ENCODE assay signal across 29 cellular contexts in genomic region chr1:53378061-53378460, GRCh38. TPM values are rescaled to one million over a fixed set of nuclear protein-coding genes. Genes with fewer than 3 reads are reported as not detected.
A peak's percentile ranks its signal among the peaks of the same experiment; 100 is the strongest.
DNase-seq lines count a peak whose midpoint lies in the region; ATAC-seq lines count a peak whose summit lies in the region.
"Had no signal": no experiment of that assay in that cellular context is flagged by ENCODE, and none has a peak within 500 bp of the region (broad histone marks: within the 10 kb centered on the region; RNA-seq: fewer than 3 reads in every experiment).

No MANE protein-coding gene starts in this region.

- no peaks in the 10 kb centered on the region for H3K79me1 ChIP-seq in neuronal stem cell (ENCODE audit: low read depth, low read length)

- peak overlapping the region; percentile 50 for H3K18ac ChIP-seq in neuronal stem cell (ENCODE audit: low read length)

- H3K36me3 Mint-ChIP-seq in activated naive CD4-positive, alpha-beta T cell treated with anti-CD3 and anti-CD28 coated beads, Interleukin-2, amount 10 ng/mL, durations not matched to agents 7 days and 5 days, result no peaks in the 10 kb centered on the region
- H3K36me3 Mint-ChIP-seq: activated naive CD8-positive, alpha-beta T cell; CD8-positive, alpha-beta memory T cell had no signal

- peak overlapping the region; percentile 90 for H3K14ac ChIP-seq in neuronal stem cell (ENCODE audit: low read length)

- H3K9me3 ChIP-seq in neuronal stem cell (replicated peaks in 1 of 2; ENCODE audit: control insufficient read depth in 2 of 2, insufficient read depth in 1 of 2, low read depth in 1 of 2, low read length in 2 of 2), result no peaks in the 10 kb centered on the region
- H3K9me3 ChIP-seq: ascending aorta, left lung, thyroid gland had no signal

- H3K27me3 ChIP-seq in neuronal stem cell (ENCODE audit: control insufficient read depth in 3 of 3, insufficient read depth in 3 of 3, low read depth in 1 of 3, low read length in 3 of 3), result peaks cover 0 to 62% (median 0%) of the 10 kb centered on the region in 3 experiments
- H3K27me3 ChIP-seq: ascending aorta, thyroid gland had no signal

- no peak overlapping the region for H4K8ac ChIP-seq in neuronal stem cell (ENCODE audit: low read depth, low read length)

- no peaks in the 10 kb centered on the region for H3K4me1 Mint-ChIP-seq in activated naive CD4-positive, alpha-beta T cell treated with anti-CD3 and anti-CD28 coated beads, Interleukin-2, amount 10 ng/mL, durations not matched to agents 7 days and 5 days
- H3K4me1 Mint-ChIP-seq: B cell; CD8-positive, alpha-beta memory T cell; stimulated activated naive CD8-positive, alpha-beta T cell treated with anti-CD3 and anti-CD28 coated beads, Interleukin-15, amount 100 ng/mL, for 72 hours had no signal

- CTCF ChIA-PET in activated naive CD4-positive, alpha-beta T cell treated with anti-CD3 and anti-CD28 coated beads, Interleukin-2, amount 10 ng/mL, durations not matched to agents 7 days and 5 days (lab: Charles Lee), result no interaction called here

- H3K9me3 Mint-ChIP-seq in activated naive CD4-positive, alpha-beta T cell treated with anti-CD3 and anti-CD28 coated beads, Interleukin-2, amount 10 ng/mL, durations not matched to agents 7 days and 5 days, result no peaks in the 10 kb centered on the region
- H3K9me3 Mint-ChIP-seq: CD8-positive, alpha-beta memory T cell; neural crest cell; stimulated activated naive CD8-positive, alpha-beta T cell treated with anti-CD3 and anti-CD28 coated beads, Interleukin-15, amount 100 ng/mL, for 72 hours had no signal

- peak overlapping the region; percentile 62 for H2BK15ac ChIP-seq in neuronal stem cell (ENCODE audit: low read length)

- no peak overlapping the region for H3K27ac ChIP-seq in neuronal stem cell (replicated peaks; ENCODE audit: low read length)
- H3K27ac ChIP-seq: ascending aorta, HL-60, left lung, parathyroid adenoma, PC-9, thyroid gland had no signal

- H2BK12ac ChIP-seq in neuronal stem cell (ENCODE audit: low read length), result no peak overlapping the region

- no peak overlapping the region for H2AFZ ChIP-seq in neuronal stem cell (ENCODE audit: low read length)
- H2AFZ ChIP-seq: parathyroid adenoma, PC-9 had no signal

- H3K4me3 Mint-ChIP-seq in activated naive CD4-positive, alpha-beta T cell treated with anti-CD3 and anti-CD28 coated beads, Interleukin-2, amount 10 ng/mL, durations not matched to agents 7 days and 5 days, result no peak overlapping the region
- H3K4me3 Mint-ChIP-seq: activated naive CD8-positive, alpha-beta T cell; B cell; CD8-positive, alpha-beta memory T cell; neural crest cell; stimulated activated naive CD8-positive, alpha-beta T cell treated with anti-CD3 and anti-CD28 coated beads, Interleukin-15, amount 100 ng/mL, for 72 hours had no signal

- no peak overlapping the region for H3K4ac ChIP-seq in neuronal stem cell (ENCODE audit: low read length)

- no peak overlapping the region for H4K91ac ChIP-seq in neuronal stem cell (ENCODE audit: low read depth, low read length, poor library complexity)

- DNase-seq in activated naive CD4-positive, alpha-beta T cell treated with anti-CD3 and anti-CD28 coated beads, Interleukin-2, amount 10 ng/mL, durations not matched to agents 7 days and 5 days, result peak; percentile 17
- DNase-seq in activated naive CD4-positive, alpha-beta T cell treated with anti-CD3 and anti-CD28 coated beads, Interleukin-2, amount 50 U/mL, for 16 hours, result no peak
- DNase-seq in activated CD8-positive, alpha-beta memory T cell treated with anti-CD3 and anti-CD28 coated beads, Interleukin-2, amount 50 U/mL, for 48 hours, result peak; percentile 26
- DNase-seq in neuronal stem cell (ENCODE audit: low spot score), result no peak
- peak; percentile 7 for DNase-seq in ureter (ENCODE audit: low spot score)
- no peak for DNase-seq in GDM1 (lab: John Stamatoyannopoulos, UW)
- DNase-seq in AG08396 (ENCODE audit: low spot score), result no peak
- DNase-seq: activated CD4-positive, alpha-beta T cell treated with anti-CD3 and anti-CD28 coated beads for 4 hours; CD8-positive, alpha-beta memory T cell; DMS153; mesenchymal stem cell; NCI-H2081; NCI-H2227 treated with DMSO at 0.1 percent for 48 hours; NCI-H526 treated with DMSO at 0.1 percent for 48 hours; NK-92 treated with Interleukin-12 subunit alpha and Interleukin-12 subunit beta, amount 100 ng/mL, for 24 hours; PC-9; SHP77; stimulated activated CD8-positive, alpha-beta memory T cell treated with anti-CD3 and anti-CD28 coated beads, Interleukin-4, amount 100 ng/mL, for 48 hours; stimulated activated naive CD8-positive, alpha-beta T cell treated with anti-CD3 and anti-CD28 coated beads, Interleukin-15, amount 100 ng/mL, for 72 hours; thyroid gland had no signal

- no peak overlapping the region for H3K4me2 ChIP-seq in neuronal stem cell (ENCODE audit: insufficient read depth, low read length, poor library complexity, severe bottlenecking)
- H3K4me2 ChIP-seq: PC-9 had no signal

- peaks cover 55% of the 10 kb centered on the region for H3K27me3 Mint-ChIP-seq in activated naive CD4-positive, alpha-beta T cell treated with anti-CD3 and anti-CD28 coated beads, Interleukin-2, amount 10 ng/mL, durations not matched to agents 7 days and 5 days
- H3K27me3 Mint-ChIP-seq: activated naive CD8-positive, alpha-beta T cell had no signal

- no peaks in the 10 kb centered on the region for H3K36me3 ChIP-seq in neuronal stem cell (replicated peaks in 1 of 2; ENCODE audit: control insufficient read depth in 2 of 2, insufficient read depth in 2 of 2, low read length in 2 of 2)
- H3K36me3 ChIP-seq: ascending aorta, left lung, thyroid gland had no signal

- H2AK5ac ChIP-seq in neuronal stem cell (ENCODE audit: low read depth, low read length), result peak overlapping the region; percentile 11

- H2BK120ac ChIP-seq in neuronal stem cell (ENCODE audit: low read depth, low read length), result no peak overlapping the region

- H3K23ac ChIP-seq in neuronal stem cell (ENCODE audit: low read depth, low read length, poor library complexity), result no peak overlapping the region

- no peak overlapping the region for H3K4me3 ChIP-seq in neuronal stem cell (ENCODE audit: low read length in 2 of 2)
- H3K4me3 ChIP-seq: ascending aorta, GM12878, left lung, PC-9, thyroid gland had no signal

- H3K27ac Mint-ChIP-seq in activated naive CD4-positive, alpha-beta T cell treated with anti-CD3 and anti-CD28 coated beads, Interleukin-2, amount 10 ng/mL, durations not matched to agents 7 days and 5 days, result no peak overlapping the region
- H3K27ac Mint-ChIP-seq: activated naive CD8-positive, alpha-beta T cell; B cell; CD8-positive, alpha-beta memory T cell; stimulated activated naive CD8-positive, alpha-beta T cell treated with anti-CD3 and anti-CD28 coated beads, Interleukin-15, amount 100 ng/mL, for 72 hours had no signal

- peaks cover 0 to 2% of the 10 kb centered on the region in 2 donors for H3K4me1 ChIP-seq in neuronal stem cell (ENCODE audit: control insufficient read depth in 2 of 2, insufficient read depth in 1 of 2, low read depth in 1 of 2, low read length in 2 of 2)
- H3K4me1 ChIP-seq: ascending aorta, left lung, parathyroid adenoma had no signal

- H2BK5ac ChIP-seq in neuronal stem cell (ENCODE audit: low read length), result no peak overlapping the region

- no CpG with 5 or more reads among the region's 5 CpGs for WGBS in neuronal stem cell (ENCODE audit: extremely low coverage in 2 of 2, insufficient read length in 2 of 2, insufficient replicate concordance in 1 of 2), 2 donors

- H3K9ac ChIP-seq in neuronal stem cell (ENCODE audit: low read depth, low read length, poor library complexity), result no peak overlapping the region
- H3K9ac ChIP-seq: parathyroid adenoma had no signal

- no peak for ATAC-seq in HG02623 (IDR thresholded peaks at IDR 0.05; ENCODE audit: unreplicated experiment)
- ATAC-seq: GM12878; stimulated activated naive CD8-positive, alpha-beta T cell treated with anti-CD3 and anti-CD28 coated beads, Interleukin-15, amount 100 ng/mL, for 72 hours had no signal

RNA-seq across cellular contexts. Expression of gene LRP8, which starts 50.2 kb away (rescaled TPM):
- 23.6 TPM for polyA plus RNA-seq in neuronal stem cell (2013, experiment 1 of 2)
- 22.6 TPM for polyA plus RNA-seq in neuronal stem cell (2013, experiment 2 of 2)
- total RNA-seq in ureter, result 11.3 TPM

Comparison
In these comparisons a context has a peak if more than half of its experiments do, and no peak if none do; other contexts are left out.
1. DNase-seq: peak in activated naive CD4-positive, alpha-beta T cell treated with anti-CD3 and anti-CD28 coated beads, Interleukin-2, amount 10 ng/mL, durations not matched to agents 7 days and 5 days (single experiment), activated CD8-positive, alpha-beta memory T cell treated with anti-CD3 and anti-CD28 coated beads, Interleukin-2, amount 50 U/mL, for 48 hours (single experiment) and ureter (single experiment); none in activated naive CD4-positive, alpha-beta T cell treated with anti-CD3 and anti-CD28 coated beads, Interleukin-2, amount 50 U/mL, for 16 hours (single experiment), neuronal stem cell (single experiment), GDM1 (single experiment) and AG08396 (single experiment).